Comparison of ENCODE assay signal across 1 cellular context in genomic region chr5:120155873-120156272, GRCh38.
TF ChIP-seq lines count a peak whose summit lies in the region.

No MANE protein-coding gene starts in this region.

TF ChIP-seq in liver, 16 proteins besides CTCF, POLR2A, EP300 and RAD21 (continued from another document):
- TF ChIP-seq REST (IDR thresholded peaks at IDR 0.05), result no peak
- TF ChIP-seq HNF4G (IDR thresholded peaks at IDR 0.05), result no peak
- TF ChIP-seq HNF4A (conservative IDR thresholded peaks at IDR 0.05), result peak; percentile 52 to 84
- TF ChIP-seq JUND (IDR thresholded peaks at IDR 0.05), result peak in 1 of 2 donors; percentile 63
- no peak for TF ChIP-seq ATF3 (IDR thresholded peaks at IDR 0.05)
- peak in 1 of 2 donors; percentile 55 for TF ChIP-seq RXRA (IDR thresholded peaks at IDR 0.05)
- peak in 1 of 2 donors; percentile 44 for TF ChIP-seq EGR1 (IDR thresholded peaks at IDR 0.05; ENCODE audit: low read depth in 2 of 2)
- TF ChIP-seq FOXA1 (IDR thresholded peaks at IDR 0.05), result no peak
- peak; percentile 74 for TF ChIP-seq YY1 (IDR thresholded peaks at IDR 0.05)
- no peak for TF ChIP-seq GABPA (IDR thresholded peaks at IDR 0.05 in 1 of 2, conservative IDR thresholded peaks at IDR 0.05 in 1 of 2)
TF ChIP-seq in liver: peak in this region for 8.
